ENCODE assay signal across 1 cellular context in genomic region chr15:84588053-84588874, GRCh38.
TF ChIP-seq lines count a peak whose summit lies in the region.

No MANE protein-coding gene starts in this region.

TF ChIP-seq in HepG2, 621 proteins besides CTCF, POLR2A, EP300 and RAD21 (continued from another document and continues in another):
- TF ChIP-seq ARID5B (CRISPR knock-in tag; IDR thresholded peaks at IDR 0.05) (peak; percentile 54), ZIK1 (CRISPR knock-in tag; IDR thresholded peaks at IDR 0.05; ENCODE audit: borderline replicate concordance, low read depth) (no peak), SNRNP70 (IDR thresholded peaks at IDR 0.05; ENCODE audit: low read depth, low read length) (no peak), MBNL3 (CRISPR knock-in tag; conservative IDR thresholded peaks at IDR 0.05) (no peak), ZNF180 (CRISPR knock-in tag; IDR thresholded peaks at IDR 0.05; ENCODE audit: borderline replicate concordance, low read depth) (no peak), HOXA7 (CRISPR knock-in tag; IDR thresholded peaks at IDR 0.05) (no peak), ZNF704 (CRISPR knock-in tag; IDR thresholded peaks at IDR 0.05; ENCODE audit: borderline replicate concordance) (no peak), FOSL2 (CRISPR knock-in tag; IDR thresholded peaks at IDR 0.05) (no peak), ONECUT2 (CRISPR knock-in tag; IDR thresholded peaks at IDR 0.05) (no peak), TFDP1 (CRISPR knock-in tag; IDR thresholded peaks at IDR 0.05; ENCODE audit: borderline replicate concordance) (no peak), PPARG (CRISPR knock-in tag; conservative IDR thresholded peaks at IDR 0.05) (no peak), ZNF674 (CRISPR knock-in tag; IDR thresholded peaks at IDR 0.05; ENCODE audit: low read depth) (no peak), SMARCC2 (IDR thresholded peaks at IDR 0.05) (no peak), RELA (CRISPR knock-in tag; IDR thresholded peaks at IDR 0.05) (no peak), RBM39 (IDR thresholded peaks at IDR 0.05; ENCODE audit: low read depth, low read length, poor library complexity, severe bottlenecking) (no peak), AHDC1 (CRISPR knock-in tag; IDR thresholded peaks at IDR 0.05; ENCODE audit: borderline replicate concordance) (no peak), ATF7-NPFF (CRISPR knock-in tag; IDR thresholded peaks at IDR 0.05; ENCODE audit: low read depth) (no peak), ZNF337 (CRISPR knock-in tag; IDR thresholded peaks at IDR 0.05; ENCODE audit: borderline replicate concordance, low read depth) (no peak), KAT8 (CRISPR knock-in tag; IDR thresholded peaks at IDR 0.05) (peak; percentile 30; the same call in 1 of the 2 replicates), HMG20A (CRISPR knock-in tag; IDR thresholded peaks at IDR 0.05; ENCODE audit: borderline replicate concordance) (no peak), ARNT (IDR thresholded peaks at IDR 0.05) (no peak), ZNF720 (CRISPR knock-in tag; IDR thresholded peaks at IDR 0.05) (no peak), ZMYM2 (CRISPR knock-in tag; IDR thresholded peaks at IDR 0.05) (no peak), NPAS2 (CRISPR knock-in tag; IDR thresholded peaks at IDR 0.05; ENCODE audit: borderline replicate concordance) (no peak), ZBTB42 (CRISPR knock-in tag; IDR thresholded peaks at IDR 0.05) (no peak), GABPB1 (CRISPR knock-in tag; IDR thresholded peaks at IDR 0.05) (peak; percentile 41; the same call in 1 of the 2 replicates), ZNF614 (CRISPR knock-in tag; IDR thresholded peaks at IDR 0.05; ENCODE audit: borderline replicate concordance) (no peak), ZNF788 (CRISPR knock-in tag; IDR thresholded peaks at IDR 0.05; ENCODE audit: borderline replicate concordance) (peak; percentile 58; the same call in 1 of the 2 replicates), PHF21A (CRISPR knock-in tag; IDR thresholded peaks at IDR 0.05) (no peak), PRDM4 (CRISPR knock-in tag; IDR thresholded peaks at IDR 0.05; ENCODE audit: borderline replicate concordance) (no peak), NCOR1 (IDR thresholded peaks at IDR 0.05; ENCODE audit: borderline replicate concordance, low read length) (no peak), ZNF776 (CRISPR knock-in tag; IDR thresholded peaks at IDR 0.05) (no peak), ZMYM3 (CRISPR knock-in tag; IDR thresholded peaks at IDR 0.05) (no peak), RBFOX2 (IDR thresholded peaks at IDR 0.05; ENCODE audit: low read depth, low read length) (no peak), ZNF343 (CRISPR knock-in tag; IDR thresholded peaks at IDR 0.05) (no peak), ZBTB49 (CRISPR knock-in tag; IDR thresholded peaks at IDR 0.05; ENCODE audit: borderline replicate concordance) (no peak), ZNF282 (IDR thresholded peaks at IDR 0.05; ENCODE audit: partially characterized antibody) (no peak), ZNF839 (CRISPR knock-in tag; IDR thresholded peaks at IDR 0.05; ENCODE audit: borderline replicate concordance) (no peak), ZHX1 (CRISPR knock-in tag; IDR thresholded peaks at IDR 0.05; ENCODE audit: low read depth) (no peak), TFAP4 (IDR thresholded peaks at IDR 0.05; ENCODE audit: borderline replicate concordance, low read depth) (peak; percentile 89), SUZ12 (IDR thresholded peaks at IDR 0.05; ENCODE audit: low read depth, low read length) (no peak), MAZ (IDR thresholded peaks at IDR 0.05; ENCODE audit: borderline replicate concordance, low read depth, low read length) (no peak), MAZ (CRISPR knock-in tag; IDR thresholded peaks at IDR 0.05; ENCODE audit: low read depth) (no peak), CREBL2 (CRISPR knock-in tag; IDR thresholded peaks at IDR 0.05; ENCODE audit: borderline replicate concordance) (no peak), HES4 (CRISPR knock-in tag; IDR thresholded peaks at IDR 0.05; ENCODE audit: borderline replicate concordance) (no peak)
